ENCODE assay signal across 1 cellular context in genomic region chr14:104120281-104120741, GRCh38.
TF ChIP-seq lines count a peak whose summit lies in the region.

No MANE protein-coding gene starts in this region.

TF ChIP-seq in HepG2, 621 proteins besides CTCF, POLR2A, EP300 and RAD21:
- TF ChIP-seq ZNF589 (CRISPR knock-in tag; conservative IDR thresholded peaks at IDR 0.05), result no peak
- no peak for TF ChIP-seq HMGXB3 (CRISPR knock-in tag; IDR thresholded peaks at IDR 0.05; ENCODE audit: borderline replicate concordance)
- TF ChIP-seq SUZ12 (IDR thresholded peaks at IDR 0.05; ENCODE audit: low read depth, low read length), result no peak
- TF ChIP-seq ZNF160 (CRISPR knock-in tag; IDR thresholded peaks at IDR 0.05), result no peak
- TF ChIP-seq ZNF281 (CRISPR knock-in tag; IDR thresholded peaks at IDR 0.05; ENCODE audit: borderline replicate concordance), result no peak
- no peak for TF ChIP-seq MZF1 (CRISPR knock-in tag; IDR thresholded peaks at IDR 0.05; ENCODE audit: borderline replicate concordance)
- no peak for TF ChIP-seq GATAD1 (CRISPR knock-in tag; IDR thresholded peaks at IDR 0.05)
- TF ChIP-seq NFRKB (IDR thresholded peaks at IDR 0.05), result no peak
- TF ChIP-seq MED1 (CRISPR knock-in tag; IDR thresholded peaks at IDR 0.05), result no peak
- no peak for TF ChIP-seq RARA (CRISPR knock-in tag; IDR thresholded peaks at IDR 0.05)
- no peak for TF ChIP-seq GATAD2A (CRISPR knock-in tag; IDR thresholded peaks at IDR 0.05)
- TF ChIP-seq GATA4 (IDR thresholded peaks at IDR 0.05; ENCODE audit: borderline replicate concordance, low read depth), result no peak
